32 cellular contexts compared by ENCODE assay signal in the genomic region with DNA sequence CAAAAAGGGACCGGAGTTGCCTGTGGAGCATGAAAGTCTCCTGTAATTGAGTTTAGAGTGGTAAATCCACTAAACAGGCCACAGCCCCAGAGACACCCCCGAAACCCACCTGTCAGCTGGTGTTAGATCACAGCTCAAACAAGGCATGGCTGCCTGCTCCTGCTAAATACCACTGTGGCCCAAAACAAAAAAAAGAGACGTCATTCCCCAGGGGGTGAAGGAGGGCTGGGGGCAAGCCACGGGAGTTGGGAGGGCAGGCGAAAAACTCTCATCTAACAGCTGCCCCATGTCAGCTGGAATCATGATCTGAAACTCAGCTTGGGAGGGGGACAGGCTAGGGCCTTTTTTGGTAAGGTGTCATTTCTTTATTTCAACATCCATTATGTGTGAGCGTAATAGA.
"Had no signal": no experiment of that assay in that cellular context is flagged by ENCODE, and none has a peak within 500 bp of the region (broad histone marks: within the 10 kb centered on the region; RNA-seq: fewer than 3 reads in every experiment).

No MANE protein-coding gene starts in this region.

- H3K27ac Mint-ChIP-seq: activated B cell treated with CpG ODN at 0.5 μM for 24 hours; activated CD4-positive, alpha-beta memory T cell treated with anti-CD3 and anti-CD28 coated beads for 36 hours; activated CD4-positive, alpha-beta T cell treated with anti-CD3 and anti-CD28 coated beads, Interleukin-2, amount 10 ng/mL, durations not matched to agents 24 days and 14 days; activated CD8-positive, alpha-beta T cell treated with anti-CD3 and anti-CD28 coated beads for 36 hours; activated naive CD4-positive, alpha-beta T cell treated with anti-CD3 and anti-CD28 coated beads, Interleukin-2, amount 10 ng/mL, durations not matched to agents 7 days and 5 days; activated naive CD4-positive, alpha-beta T cell treated with anti-CD3 and anti-CD28 coated beads, Interleukin-2, amount 50 U/mL, for 24 hours; activated naive CD8-positive, alpha-beta T cell; activated naive CD8-positive, alpha-beta T cell treated with anti-CD3 and anti-CD28 coated beads, Interleukin-2, amount 10 ng/mL, durations not matched to agents 7 days and 5 days; activated naive CD8-positive, alpha-beta T cell treated with anti-CD3 and anti-CD28 coated beads, Interleukin-2, amount 50 U/mL, for 24 hours; activated T-cell treated with anti-CD3 and anti-CD28 coated beads, Interleukin-2, amount 50 U/mL, for 24 hours; activated T-helper 2 cell treated with anti-CD3 and anti-CD28 coated beads, Interferon-gamma antibody, Interleukin-2, Interleukin-4, amounts not matched to agents 10 μg/mL and 5 μg/mL and 100 μg/mL, durations not matched to agents 14 hours and 24 hours and 36 hours; brain; T-helper 2 cell treated with Interferon-gamma antibody and Interleukin-4, amounts not matched to agents 5 μg/mL and 100 μg/mL, for 36 hours had no signal

- H3K27ac ChIP-seq: ascending aorta, cardiac muscle cell, VCaP had no signal

- ATAC-seq: activated CD8-positive, alpha-beta T cell treated with anti-CD3 and anti-CD28 coated beads for 36 hours; activated naive CD8-positive, alpha-beta T cell treated with anti-CD3 and anti-CD28 coated beads, Interleukin-2, amount 50 U/mL, for 24 hours had no signal

- DNase-seq: activated B cell treated with CpG ODN at 0.5 μM for 24 hours; activated CD4-positive, alpha-beta memory T cell treated with anti-CD3 and anti-CD28 coated beads for 36 hours; activated CD4-positive, alpha-beta T cell treated with anti-CD3 and anti-CD28 coated beads for 4 hours; activated CD4-positive, alpha-beta T cell treated with anti-CD3 and anti-CD28 coated beads, Interleukin-2, amount 10 ng/mL, durations not matched to agents 24 days and 14 days; activated CD4-positive, alpha-beta T cell treated with anti-CD3 and anti-CD28 coated beads, Interleukin-2, amount 50 U/mL, for 1 hour; activated CD4-positive, alpha-beta T cell treated with anti-CD3 and anti-CD28 coated beads, Interleukin-2, amount 50 U/mL, for 4 hours; activated CD4-positive, CD25-positive, alpha-beta regulatory T cell treated with anti-CD3 and anti-CD28 coated beads, Interleukin-2, amount 50 U/mL, for 72 hours; activated CD8-positive, alpha-beta memory T cell treated with anti-CD3 and anti-CD28 coated beads, Interleukin-2, amount 50 U/mL, for 4 hours; activated CD8-positive, alpha-beta T cell treated with anti-CD3 and anti-CD28 coated beads for 36 hours; activated effector memory CD4-positive, alpha-beta T cell treated with Interleukin-2 at 50 U/mL for 16 hours; activated gamma-delta T cell; activated naive CD4-positive, alpha-beta T cell treated with anti-CD3 and anti-CD28 coated beads, Interleukin-2, amount 10 ng/mL, durations not matched to agents 7 days and 5 days; activated naive CD4-positive, alpha-beta T cell treated with Interleukin-2 at 50 U/mL for 16 hours; activated naive CD8-positive, alpha-beta T cell treated with anti-CD3 and anti-CD28 coated beads, Interleukin-2, amount 10 ng/mL, durations not matched to agents 7 days and 5 days; activated naive CD8-positive, alpha-beta T cell treated with anti-CD3 and anti-CD28 coated beads, Interleukin-2, amount 50 U/mL, for 24 hours; activated T-cell treated with anti-CD3 and anti-CD28 coated beads, Interleukin-2, amount 50 U/mL, for 24 hours; activated T-cell treated with anti-CD3 and anti-CD28 coated beads, Interleukin-2, amount 50 U/mL, for 48 hours; amygdala; anterior cingulate cortex; caudate nucleus; cerebellar nuclear complex; T-helper 2 cell; T-helper 9 cell had no signal

- H3K9me3 ChIP-seq: ascending aorta had no signal

- H3K36me3 Mint-ChIP-seq: activated CD4-positive, alpha-beta memory T cell treated with anti-CD3 and anti-CD28 coated beads for 36 hours; activated naive CD4-positive, alpha-beta T cell treated with anti-CD3 and anti-CD28 coated beads, Interleukin-2, amount 10 ng/mL, durations not matched to agents 7 days and 5 days; activated naive CD4-positive, alpha-beta T cell treated with anti-CD3 and anti-CD28 coated beads, Interleukin-2, amount 50 U/mL, for 24 hours; activated naive CD8-positive, alpha-beta T cell; activated naive CD8-positive, alpha-beta T cell treated with anti-CD3 and anti-CD28 coated beads, Interleukin-2, amount 10 ng/mL, durations not matched to agents 7 days and 5 days; brain had no signal

- H3K36me3 ChIP-seq: ascending aorta, cardiac muscle cell had no signal

- H3K4me3 Mint-ChIP-seq: activated B cell treated with CpG ODN at 0.5 μM for 24 hours; activated CD4-positive, alpha-beta memory T cell treated with anti-CD3 and anti-CD28 coated beads for 36 hours; activated CD4-positive, alpha-beta T cell treated with anti-CD3 and anti-CD28 coated beads, Interleukin-2, amount 10 ng/mL, durations not matched to agents 24 days and 14 days; activated CD8-positive, alpha-beta T cell treated with anti-CD3 and anti-CD28 coated beads for 36 hours; activated naive CD4-positive, alpha-beta T cell treated with anti-CD3 and anti-CD28 coated beads, Interleukin-2, amount 10 ng/mL, durations not matched to agents 7 days and 5 days; activated naive CD4-positive, alpha-beta T cell treated with anti-CD3 and anti-CD28 coated beads, Interleukin-2, amount 50 U/mL, for 24 hours; activated naive CD8-positive, alpha-beta T cell; activated naive CD8-positive, alpha-beta T cell treated with anti-CD3 and anti-CD28 coated beads, Interleukin-2, amount 10 ng/mL, durations not matched to agents 7 days and 5 days; activated naive CD8-positive, alpha-beta T cell treated with anti-CD3 and anti-CD28 coated beads, Interleukin-2, amount 50 U/mL, for 24 hours; activated T-cell treated with anti-CD3 and anti-CD28 coated beads, Interleukin-2, amount 50 U/mL, for 24 hours; brain; central memory CD8-positive, alpha-beta T cell; T-helper 2 cell treated with Interferon-gamma antibody and Interleukin-4, amounts not matched to agents 5 μg/mL and 100 μg/mL, for 36 hours had no signal

- H3K9me3 Mint-ChIP-seq: activated B cell treated with CpG ODN at 0.5 μM for 24 hours; activated CD4-positive, alpha-beta memory T cell treated with anti-CD3 and anti-CD28 coated beads for 36 hours; activated CD4-positive, alpha-beta T cell treated with anti-CD3 and anti-CD28 coated beads, Interleukin-2, amount 10 ng/mL, durations not matched to agents 24 days and 14 days; activated CD8-positive, alpha-beta T cell treated with anti-CD3 and anti-CD28 coated beads for 36 hours; activated naive CD4-positive, alpha-beta T cell treated with anti-CD3 and anti-CD28 coated beads, Interleukin-2, amount 10 ng/mL, durations not matched to agents 7 days and 5 days; activated naive CD4-positive, alpha-beta T cell treated with anti-CD3 and anti-CD28 coated beads, Interleukin-2, amount 50 U/mL, for 24 hours; activated naive CD8-positive, alpha-beta T cell treated with anti-CD3 and anti-CD28 coated beads, Interleukin-2, amount 10 ng/mL, durations not matched to agents 7 days and 5 days; activated naive CD8-positive, alpha-beta T cell treated with anti-CD3 and anti-CD28 coated beads, Interleukin-2, amount 50 U/mL, for 24 hours; activated T-cell treated with anti-CD3 and anti-CD28 coated beads, Interleukin-2, amount 50 U/mL, for 24 hours; activated T-helper 2 cell treated with anti-CD3 and anti-CD28 coated beads, Interferon-gamma antibody, Interleukin-2, Interleukin-4, amounts not matched to agents 10 μg/mL and 5 μg/mL and 100 μg/mL, durations not matched to agents 14 hours and 24 hours and 36 hours; brain; central memory CD8-positive, alpha-beta T cell; T-helper 2 cell treated with Interferon-gamma antibody and Interleukin-4, amounts not matched to agents 5 μg/mL and 100 μg/mL, for 36 hours had no signal

- H3K4me1 ChIP-seq: ascending aorta had no signal

- H3K27me3 Mint-ChIP-seq: activated CD4-positive, alpha-beta memory T cell treated with anti-CD3 and anti-CD28 coated beads for 36 hours; activated CD8-positive, alpha-beta T cell treated with anti-CD3 and anti-CD28 coated beads for 36 hours; activated naive CD4-positive, alpha-beta T cell treated with anti-CD3 and anti-CD28 coated beads, Interleukin-2, amount 50 U/mL, for 24 hours; activated naive CD8-positive, alpha-beta T cell; activated naive CD8-positive, alpha-beta T cell treated with anti-CD3 and anti-CD28 coated beads, Interleukin-2, amount 10 ng/mL, durations not matched to agents 7 days and 5 days; activated naive CD8-positive, alpha-beta T cell treated with anti-CD3 and anti-CD28 coated beads, Interleukin-2, amount 50 U/mL, for 24 hours; central memory CD8-positive, alpha-beta T cell had no signal

- H3K4me3 ChIP-seq: ascending aorta, cardiac muscle cell had no signal

- H3K4me1 Mint-ChIP-seq: activated B cell treated with CpG ODN at 0.5 μM for 24 hours; activated CD4-positive, alpha-beta T cell treated with anti-CD3 and anti-CD28 coated beads, Interleukin-2, amount 10 ng/mL, durations not matched to agents 24 days and 14 days; activated naive CD4-positive, alpha-beta T cell treated with anti-CD3 and anti-CD28 coated beads, Interleukin-2, amount 10 ng/mL, durations not matched to agents 7 days and 5 days; activated naive CD4-positive, alpha-beta T cell treated with anti-CD3 and anti-CD28 coated beads, Interleukin-2, amount 50 U/mL, for 24 hours; activated naive CD8-positive, alpha-beta T cell treated with anti-CD3 and anti-CD28 coated beads, Interleukin-2, amount 10 ng/mL, durations not matched to agents 7 days and 5 days; activated naive CD8-positive, alpha-beta T cell treated with anti-CD3 and anti-CD28 coated beads, Interleukin-2, amount 50 U/mL, for 24 hours; central memory CD8-positive, alpha-beta T cell had no signal

- H3K27me3 ChIP-seq: ascending aorta, cardiac muscle cell had no signal
